ENCODE assay signal across 16 cellular contexts in genomic region chr4:111838406-111838930, GRCh38.
DNase-seq lines count a peak whose midpoint lies in the region; ATAC-seq and TF ChIP-seq lines count a peak whose summit lies in the region.
"Had no signal": no experiment of that assay in that cellular context is flagged by ENCODE, and none has a peak within 500 bp of the region (broad histone marks: within the 10 kb centered on the region; RNA-seq: fewer than 3 reads in every experiment).

No MANE protein-coding gene starts in this region.

- no peak overlapping the region for H3K4me3 ChIP-seq in breast epithelium
- H3K4me3 ChIP-seq: skin epidermis had no signal

- TF ChIP-seq CTCF in breast epithelium (IDR thresholded peaks at IDR 0.05) = no peak

- DNase-seq in foreskin melanocyte (peak; percentile 70), breast epithelium (ENCODE audit: low spot score in 2 of 2) (no peak), NCI-H1092 treated with DMSO at 0.1 percent for 48 hours (lab: John Stamatoyannopoulos, UW) (no peak), inferior parietal cortex (ENCODE audit: extremely low spot score) (no peak)
- no peak for DNase-seq in activated naive CD4-positive, alpha-beta T cell treated with anti-CD3 and anti-CD28 coated beads, Interleukin-2, amount 10 ng/mL, durations not matched to agents 7 days and 5 days
- DNase-seq: activated CD4-positive, alpha-beta T cell treated with anti-CD3 and anti-CD28 coated beads for 48 hours; activated naive CD4-positive, alpha-beta T cell; AML-193; central memory CD4-positive, alpha-beta T cell; NCI-H524 had no signal

- no peaks in the 10 kb centered on the region for H3K27me3 Mint-ChIP-seq in activated naive CD4-positive, alpha-beta T cell treated with anti-CD3 and anti-CD28 coated beads, Interleukin-2, amount 10 ng/mL, durations not matched to agents 7 days and 5 days

- CTCF ChIA-PET in activated naive CD4-positive, alpha-beta T cell treated with anti-CD3 and anti-CD28 coated beads, Interleukin-2, amount 10 ng/mL, durations not matched to agents 7 days and 5 days (lab: Charles Lee) = interaction anchor here (1.0 kb wide), 1 partner anchor 16 kb away, joined by 3 read pairs; no protein-coding TSS in a partner anchor

- H3K9me3 ChIP-seq in breast epithelium = no peaks in the 10 kb centered on the region

- no peak overlapping the region for H3K4me3 Mint-ChIP-seq in activated naive CD4-positive, alpha-beta T cell treated with anti-CD3 and anti-CD28 coated beads, Interleukin-2, amount 10 ng/mL, durations not matched to agents 7 days and 5 days

- no peak overlapping the region for H3K27ac Mint-ChIP-seq in activated naive CD4-positive, alpha-beta T cell treated with anti-CD3 and anti-CD28 coated beads, Interleukin-2, amount 10 ng/mL, durations not matched to agents 7 days and 5 days

- H3K27ac ChIP-seq in breast epithelium = no peak overlapping the region

- no peaks in the 10 kb centered on the region for H3K4me1 Mint-ChIP-seq in activated naive CD4-positive, alpha-beta T cell treated with anti-CD3 and anti-CD28 coated beads, Interleukin-2, amount 10 ng/mL, durations not matched to agents 7 days and 5 days

- H3K36me3 Mint-ChIP-seq in activated naive CD4-positive, alpha-beta T cell treated with anti-CD3 and anti-CD28 coated beads, Interleukin-2, amount 10 ng/mL, durations not matched to agents 7 days and 5 days = no peaks in the 10 kb centered on the region

- H3K27me3 ChIP-seq in breast epithelium = no peaks in the 10 kb centered on the region

- no peaks in the 10 kb centered on the region for H3K4me1 ChIP-seq in breast epithelium

- no peaks in the 10 kb centered on the region for H3K9me3 Mint-ChIP-seq in activated naive CD4-positive, alpha-beta T cell treated with anti-CD3 and anti-CD28 coated beads, Interleukin-2, amount 10 ng/mL, durations not matched to agents 7 days and 5 days

- TF ChIP-seq POLR2A in breast epithelium (IDR thresholded peaks at IDR 0.05) = no peak

- intact Hi-C loops in breast epithelium (cut with DNase I; ENCODE audit: low total_unique reads) = no loop called here

- ATAC-seq in GM18858 (IDR thresholded peaks at IDR 0.05; ENCODE audit: unreplicated experiment) = peak; percentile 89
- peak; percentile 80 for ATAC-seq in GM21717 (IDR thresholded peaks at IDR 0.05; ENCODE audit: unreplicated experiment)
- ATAC-seq in HG03378 (IDR thresholded peaks at IDR 0.05; ENCODE audit: unreplicated experiment) = peak; percentile 85
- ATAC-seq: esophagus mucosa, SK-N-SH treated with all-trans-retinoic acid at 6 μM for 48 hours had no signal

- no peaks in the 10 kb centered on the region for H3K36me3 ChIP-seq in breast epithelium
